In genomic region chr10:87887548-87888289, GRCh38 we compare ENCODE assay signal across 1 cellular context.
TF ChIP-seq lines count a peak whose summit lies in the region.

No MANE protein-coding gene starts in this region.

TF ChIP-seq in K562, 482 proteins besides CTCF, POLR2A, EP300 and RAD21 (continued from another document):
- no peak for TF ChIP-seq MEIS2 (IDR thresholded peaks at IDR 0.05; ENCODE audit: partially characterized antibody)
- no peak for TF ChIP-seq MGA (IDR thresholded peaks at IDR 0.05)
- no peak for TF ChIP-seq STAG1 (CRISPR knock-in tag; IDR thresholded peaks at IDR 0.05; ENCODE audit: borderline replicate concordance)
- TF ChIP-seq NFYB (IDR thresholded peaks at IDR 0.05; ENCODE audit: extremely low read depth, insufficient read length) = no peak
- TF ChIP-seq ZFPM2 (CRISPR knock-in tag; IDR thresholded peaks at IDR 0.05) = no peak
- no peak for TF ChIP-seq SMC3 (conservative IDR thresholded peaks at IDR 0.05; ENCODE audit: insufficient read depth, low read depth, low read length)
- no peak for TF ChIP-seq SAP30 (IDR thresholded peaks at IDR 0.05; ENCODE audit: borderline replicate concordance, insufficient read depth, low read depth, low read length, poor library complexity, severe bottlenecking)
- TF ChIP-seq BRCA1 (IDR thresholded peaks at IDR 0.05) = no peak
- no peak for TF ChIP-seq BRCA1 (CRISPR knock-in tag; IDR thresholded peaks at IDR 0.05)
- no peak for TF ChIP-seq MTA2 (IDR thresholded peaks at IDR 0.05; ENCODE audit: low read depth)
- TF ChIP-seq PHB2 (IDR thresholded peaks at IDR 0.05; ENCODE audit: low read depth) = no peak
- TF ChIP-seq MED1 (CRISPR knock-in tag; IDR thresholded peaks at IDR 0.05; ENCODE audit: borderline replicate concordance) = no peak
- no peak for TF ChIP-seq ZNF79 (CRISPR knock-in tag; IDR thresholded peaks at IDR 0.05; ENCODE audit: low read depth)
- no peak for TF ChIP-seq WHSC1 (IDR thresholded peaks at IDR 0.05; ENCODE audit: low read length)
- TF ChIP-seq CREB3 (tag; conservative IDR thresholded peaks at IDR 0.05; ENCODE audit: low read depth) = no peak
